10 cellular contexts compared by ENCODE assay signal in genomic region chr13:44342741-44343140, GRCh38.
"Had no signal": no experiment of that assay in that cellular context is flagged by ENCODE, and none has a peak within 500 bp of the region (broad histone marks: within the 10 kb centered on the region; RNA-seq: fewer than 3 reads in every experiment).

No MANE protein-coding gene starts in this region.

- H3K9me3 ChIP-seq: HAP-1 had no signal

- H3K4me3 ChIP-seq: GM23248, GM23338, HAP-1 had no signal

- H3K27ac ChIP-seq: GM23248 had no signal

- H2AFZ ChIP-seq: GM23248, GM23338 had no signal

- H3K27ac Mint-ChIP-seq: GM23338, H9, HFFc6 had no signal

- H3K4me2 ChIP-seq: GM23338 had no signal

- H3K4me3 Mint-ChIP-seq: GM23338, H9, HFFc6 had no signal

- H3K4me1 Mint-ChIP-seq: GM23338 had no signal

- H3K9ac ChIP-seq: GM23248 had no signal

- H3K36me3 ChIP-seq: HAP-1 had no signal

- H3K4me1 ChIP-seq: HAP-1 had no signal

- FAIRE-seq: H1, H54 had no signal

- DNase-seq: GM23248, GOT3, H7, H9, HCEC 1CT, HFFc6 had no signal
